ENCODE assay signal across 9 cellular contexts in genomic region chr11:61331636-61332035, GRCh38. TPM values are rescaled to one million over a fixed set of nuclear protein-coding genes. Genes with fewer than 3 reads are reported as not detected.
DNase-seq lines count a peak whose midpoint lies in the region; ATAC-seq and TF ChIP-seq lines count a peak whose summit lies in the region.
"Had no signal": no experiment of that assay in that cellular context is flagged by ENCODE, and none has a peak within 500 bp of the region (broad histone marks: within the 10 kb centered on the region; RNA-seq: fewer than 3 reads in every experiment).

No MANE protein-coding gene starts in this region.

- intact Hi-C loops in gastrocnemius medialis (cut with DNase I; ENCODE audit: low total_unique reads) (loop anchor here (1.0 to 2.0 kb wide), 2 partner anchors 98 to 249 kb away; partner anchors contain the start of genes CPSF7 and SYT7), mucosa of descending colon (cut with DNase I, micrococcal nuclease) (no loop called here)

- DNase-seq in H7, result no peak
- peak; percentile 8 for DNase-seq in SIG-M5 (lab: John Stamatoyannopoulos, UW)
- DNase-seq in epithelial cell of esophagus (ENCODE audit: low read depth), result no peak
- no peak for DNase-seq in gastrocnemius medialis
- DNase-seq in dedifferentiated amniotic fluid mesenchymal stem cell (ENCODE audit: extremely low spot score), result no peak
- no peak for DNase-seq in NK-92 treated with Interleukin-12 subunit alpha and Interleukin-12 subunit beta, amount 100 ng/mL, for 24 hours (lab: John Stamatoyannopoulos, UW)
- DNase-seq in KG1 (lab: John Stamatoyannopoulos, UW), result no peak
- no peak for DNase-seq in mucosa of descending colon
- DNase-seq: activated gamma-delta T cell had no signal

- no peak for TF ChIP-seq POLR2A in gastrocnemius medialis (IDR thresholded peaks at IDR 0.05)

- H3K4me3 ChIP-seq in H7 (ENCODE audit: insufficient read depth, low read depth, low read length) (peak overlapping the region; percentile 97), epithelial cell of esophagus (ENCODE audit: low read length) (peak overlapping the region; percentile 94), gastrocnemius medialis (peak overlapping the region; percentile 89 to 100 (median 98)), mucosa of descending colon (no peak overlapping the region)

- peaks cover 42 to 52% of the 10 kb centered on the region in 2 donors for H3K4me1 ChIP-seq in gastrocnemius medialis
- H3K4me1 ChIP-seq in mucosa of descending colon (ENCODE audit: low read depth), result peaks cover 28% of the 10 kb centered on the region

- no peak for TF ChIP-seq CTCF in epithelial cell of esophagus (IDR thresholded peaks at IDR 0.05; ENCODE audit: insufficient read depth, low read depth, low read length, missing control alignments)
- no peak for TF ChIP-seq CTCF in gastrocnemius medialis (IDR thresholded peaks at IDR 0.05 in 4 of 5, conservative IDR thresholded peaks at IDR 0.05 in 1 of 5)
- TF ChIP-seq CTCF in mucosa of descending colon (IDR thresholded peaks at IDR 0.05), result no peak

- in situ Hi-C loops in gastrocnemius medialis (cut with MboI; ENCODE audit: low sequenced_read_pairs in 4 of 4), result no loop called here

- H3K9me3 ChIP-seq in gastrocnemius medialis (no peaks in the 10 kb centered on the region), mucosa of descending colon (no peaks in the 10 kb centered on the region)

- no peaks in the 10 kb centered on the region for H3K27me3 ChIP-seq in H7 (ENCODE audit: control insufficient read depth, insufficient read depth, low read length)
- no peaks in the 10 kb centered on the region for H3K27me3 ChIP-seq in gastrocnemius medialis

- H3K27ac ChIP-seq in gastrocnemius medialis, result peak overlapping the region; percentile 93 to 99 (median 97)

- H3K36me3 ChIP-seq in H7 (replicated peaks; ENCODE audit: control insufficient read depth, insufficient read depth, low read length), result peaks cover 17% of the 10 kb centered on the region
- H3K36me3 ChIP-seq in gastrocnemius medialis, result peaks cover 0 to 20% of the 10 kb centered on the region in 2 donors
- no peaks in the 10 kb centered on the region for H3K36me3 ChIP-seq in mucosa of descending colon (ENCODE audit: low read depth)

- ATAC-seq in gastrocnemius medialis (no peak), mucosa of descending colon (no peak)

RNA-seq across cellular contexts. Expression of gene DDB1, which starts 1.3 kb away (rescaled TPM):
- total RNA-seq in H7 (2014; rRNA removed; shearing (Covaris generic)), result 256 and 260 TPM in 2 replicates
- total RNA-seq in gastrocnemius medialis, result 100 to 1,000 TPM; 175 to 215 (median 189) TPM
- 100 to 1,000 TPM; 121 to 152 (median 140) TPM for total RNA-seq in mucosa of descending colon

RNA-seq across cellular contexts. Expression of gene TKFC, which starts 1.4 kb away (rescaled TPM):
- total RNA-seq in H7 (2014; rRNA removed; shearing (Covaris generic)), result 84.5 and 102 TPM in 2 replicates
- total RNA-seq in gastrocnemius medialis, result 10 to 100 TPM in 3 of 4 donors, 1 to 10 TPM in 1; 6.7 to 14.8 (median 11.8) TPM
- 10 to 100 TPM; 30.9 to 78.8 (median 63.1) TPM for total RNA-seq in mucosa of descending colon

RNA-seq across cellular contexts. Expression of gene CYB561A3, which starts 30.0 kb away (rescaled TPM):
- 12.3 and 16.2 TPM in 2 replicates for total RNA-seq in H7 (2014; rRNA removed; shearing (Covaris generic))
- 10 to 100 TPM; 23.7 to 56.6 (median 26.4) TPM for total RNA-seq in gastrocnemius medialis
- total RNA-seq in mucosa of descending colon, result 10 to 100 TPM; 65.0 to 91.0 (median 66.6) TPM

RNA-seq across cellular contexts. Expression of gene TMEM138, which starts 30.5 kb away (rescaled TPM):
- 23.9 and 33.9 TPM in 2 replicates for total RNA-seq in H7 (2014; rRNA removed; shearing (Covaris generic))
- total RNA-seq in gastrocnemius medialis, result 10 to 100 TPM in 3 of 4 donors, 1 to 10 TPM in 1; 9.4 to 18.4 (median 13.9) TPM
- total RNA-seq in mucosa of descending colon, result 10 to 100 TPM; 35.2 to 38.2 (median 37.8) TPM

RNA-seq across cellular contexts. Expression of gene VWCE, which starts 36.5 kb away (rescaled TPM):
- total RNA-seq in H7 (2014; rRNA removed; shearing (Covaris generic)), result 0.85 and 1.1 TPM in 2 replicates
- total RNA-seq in gastrocnemius medialis, result 1 to 10 TPM in 1 of 4 donors, under 1 TPM in 3; 0.31 to 1.5 (median 0.67) TPM
- 1 to 10 TPM in 1 of 3 donors, under 1 TPM in 2; 0.17 to 1.9 (median 0.55) TPM for total RNA-seq in mucosa of descending colon
